ENCODE assay signal across 1 cellular context in the genomic region with DNA sequence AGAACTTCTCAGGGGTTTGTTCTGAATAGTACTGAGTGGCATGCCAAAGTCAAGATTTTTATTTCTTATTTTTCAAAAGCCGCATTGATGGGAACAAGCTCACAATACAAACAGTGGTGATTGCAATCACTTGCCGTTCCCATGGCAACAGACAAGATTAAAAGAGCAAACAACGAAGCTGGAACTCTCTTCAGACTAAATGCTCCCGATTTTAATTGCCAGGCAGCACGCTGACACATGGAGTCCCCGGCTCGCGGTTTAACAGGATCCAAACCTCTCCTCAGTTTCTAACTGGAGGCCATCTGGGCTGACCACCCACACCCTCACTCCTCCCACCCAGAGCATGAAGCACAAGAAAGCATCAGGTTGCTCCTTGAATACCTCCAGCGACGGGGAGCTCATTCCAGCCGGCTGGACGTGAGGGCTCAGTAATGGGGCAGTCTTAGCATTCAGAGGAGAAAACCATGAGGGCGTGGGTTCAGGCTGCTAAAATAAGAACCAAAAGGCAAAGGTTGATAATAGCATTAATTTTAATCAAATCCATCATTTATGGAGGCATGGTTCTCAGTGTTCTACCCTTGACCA.
TF ChIP-seq lines count a peak whose summit lies in the region.

No MANE protein-coding gene starts in this region.

TF ChIP-seq in A549, 52 proteins besides CTCF, POLR2A, EP300 and RAD21:
- TF ChIP-seq POLR2AphosphoS2 (conservative IDR thresholded peaks at IDR 0.05; ENCODE audit: low read length) (no peak), ZFP36 (IDR thresholded peaks at IDR 0.05; ENCODE audit: borderline replicate concordance, partially characterized antibody) (peak; percentile 45)
TF ChIP-seq in A549: peak in this region for 1.
